Comparison of ENCODE assay signal across 24 cellular contexts in genomic region chr16:14148016-14148415, GRCh38.
"Had no signal": no experiment of that assay in that cellular context is flagged by ENCODE, and none has a peak within 500 bp of the region (broad histone marks: within the 10 kb centered on the region; RNA-seq: fewer than 3 reads in every experiment).

No MANE protein-coding gene starts in this region.

- H3K9me3 ChIP-seq: ascending aorta, gastrocnemius medialis, lower lobe of right lung, mucosa of descending colon, neutrophil had no signal

- ATAC-seq: activated CD4-positive, CD25-positive, alpha-beta regulatory T cell treated with anti-CD3 and anti-CD28 coated beads, Interleukin-2, amount 50 U/mL, for 24 hours; mucosa of descending colon had no signal

- FAIRE-seq: urothelium cell line had no signal

- H3K36me3 ChIP-seq: ascending aorta, gastrocnemius medialis, lower lobe of right lung, neutrophil, WERI-Rb-1 had no signal

- H3K4me3 ChIP-seq: ascending aorta, dorsolateral prefrontal cortex, gastrocnemius medialis, lower lobe of right lung, mucosa of descending colon had no signal

- H3K27me3 ChIP-seq: ascending aorta, dorsolateral prefrontal cortex, gastrocnemius medialis, neutrophil had no signal

- H3K27ac ChIP-seq: dorsolateral prefrontal cortex, lower lobe of right lung, neutrophil, WERI-Rb-1 had no signal

- DNase-seq: activated CD4-positive, alpha-beta T cell treated with anti-CD3 and anti-CD28 coated beads for 48 hours; activated CD4-positive, alpha-beta T cell treated with anti-CD3 and anti-CD28 coated beads, Interleukin-2, amount 50 U/mL, for 48 hours; activated CD8-positive, alpha-beta memory T cell treated with anti-CD3 and anti-CD28 coated beads for 24 hours; activated effector memory CD4-positive, alpha-beta T cell treated with Interleukin-2 at 50 U/mL for 16 hours; activated naive CD4-positive, alpha-beta T cell treated with Interleukin-2 at 50 U/mL for 16 hours; activated naive CD8-positive, alpha-beta T cell treated with anti-CD3 and anti-CD28 coated beads, Interleukin-2, amount 10 ng/mL, durations not matched to agents 7 days and 5 days; dorsolateral prefrontal cortex; effector memory CD4-positive, alpha-beta T cell; erythroblast; glutamatergic neuron; lower lobe of right lung; mucosa of descending colon; retina; stimulated activated CD4-positive, alpha-beta T cell treated with anti-CD3 and anti-CD28 coated beads, Interleukin-15, amount 100 ng/mL, for 24 hours; stimulated activated CD4-positive, alpha-beta T cell treated with anti-CD3 and anti-CD28 coated beads, Interleukin-2, amount 100 ng/mL, for 24 hours; stimulated activated naive CD4-positive, alpha-beta T cell treated with Interleukin-2 at 50 U/mL for 16 hours; T1000; trophoblast cell; WERI-Rb-1 had no signal
